8 cellular contexts compared by ENCODE assay signal in the genomic region with DNA sequence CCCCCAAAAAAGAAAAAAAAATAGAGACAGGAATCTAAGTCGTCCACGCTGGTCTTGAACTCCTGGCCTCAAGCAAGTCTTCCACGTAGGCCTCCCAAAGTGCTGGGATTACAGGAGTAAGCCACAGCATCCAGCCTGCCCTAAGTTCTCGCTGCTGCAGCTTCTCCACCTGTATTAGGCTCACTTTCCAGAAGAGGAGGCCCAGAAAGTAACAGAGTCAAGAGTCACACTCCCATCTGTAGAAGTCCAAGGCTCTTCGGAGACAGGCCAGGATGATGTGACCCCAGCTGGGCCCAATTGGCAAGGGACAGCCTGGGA. TPM values are rescaled to one million over a fixed set of nuclear protein-coding genes. Genes with fewer than 3 reads are reported as not detected.
A peak's percentile ranks its signal among the peaks of the same experiment; 100 is the strongest.
DNase-seq lines count a peak whose midpoint lies in the region; ATAC-seq and TF ChIP-seq lines count a peak whose summit lies in the region.

No MANE protein-coding gene starts in this region.

- no peaks in the 10 kb centered on the region; the same call in none of the 2 replicates for H3K27me3 Mint-ChIP-seq in HFFc6 (ENCODE audit: insufficient read depth)
- no peaks in the 10 kb centered on the region for H3K27me3 Mint-ChIP-seq in activated T-helper 1 cell treated with anti-CD3 and anti-CD28 coated beads, Interleukin-12 subunit alpha, Interleukin-12 subunit beta, Interleukin-2, Interleukin-4 antibody, amounts not matched to agents 30 ng/mL and 10 ng/mL and 1 ng/mL, durations not matched to agents 14 hours and 24 hours and 36 hours (ENCODE audit: insufficient read depth)

- H3K4me3 ChIP-seq in iPS-15b (ENCODE audit: low read depth, low read length), result peak overlapping the region; percentile 93

- no peaks in the 10 kb centered on the region for H3K27me3 ChIP-seq in iPS-15b (ENCODE audit: control insufficient read depth, insufficient read depth, low read length)

- TF ChIP-seq CTCF in HFFc6 (IDR thresholded peaks at IDR 0.05), result no peak

- H3K4me3 Mint-ChIP-seq in HFFc6, result peak overlapping the region; percentile 97
- peak overlapping the region; percentile 93 for H3K4me3 Mint-ChIP-seq in activated T-helper 1 cell treated with anti-CD3 and anti-CD28 coated beads, Interleukin-12 subunit alpha, Interleukin-12 subunit beta, Interleukin-2, Interleukin-4 antibody, amounts not matched to agents 30 ng/mL and 10 ng/mL and 1 ng/mL, durations not matched to agents 14 hours and 24 hours and 36 hours
- peak overlapping the region; percentile 90 for H3K4me3 Mint-ChIP-seq in stimulated activated effector memory CD8-positive, alpha-beta T cell treated with anti-CD3 and anti-CD28 coated beads, Interleukin-12 subunit alpha, Interleukin-12 subunit beta, amount 100 ng/mL, for 72 hours

- H3K9ac ChIP-seq in iPS-15b (ENCODE audit: low read depth, low read length), result peak overlapping the region; percentile 90

- no peak for ATAC-seq in stimulated activated effector memory CD8-positive, alpha-beta T cell treated with anti-CD3 and anti-CD28 coated beads, Interleukin-12 subunit alpha, Interleukin-12 subunit beta, amount 100 ng/mL, for 72 hours
- no peak for ATAC-seq in GM18519 (IDR thresholded peaks at IDR 0.05; ENCODE audit: low FRiP score, unreplicated experiment)

- H3K4me1 ChIP-seq in iPS-15b (ENCODE audit: control insufficient read depth, insufficient read depth, low read length), result peaks cover 18% of the 10 kb centered on the region

- no peaks in the 10 kb centered on the region for H3K9me3 ChIP-seq in iPS-15b (ENCODE audit: control insufficient read depth, insufficient read depth, low read length)

- H3K36me3 Mint-ChIP-seq in HFFc6 (ENCODE audit: low read depth), result no peaks in the 10 kb centered on the region
- peaks cover 11% of the 10 kb centered on the region for H3K36me3 Mint-ChIP-seq in activated T-helper 1 cell treated with anti-CD3 and anti-CD28 coated beads, Interleukin-12 subunit alpha, Interleukin-12 subunit beta, Interleukin-2, Interleukin-4 antibody, amounts not matched to agents 30 ng/mL and 10 ng/mL and 1 ng/mL, durations not matched to agents 14 hours and 24 hours and 36 hours (ENCODE audit: low read depth)
- H3K36me3 Mint-ChIP-seq in stimulated activated effector memory CD8-positive, alpha-beta T cell treated with anti-CD3 and anti-CD28 coated beads, Interleukin-12 subunit alpha, Interleukin-12 subunit beta, amount 100 ng/mL, for 72 hours, result no peaks in the 10 kb centered on the region

- H3K9me3 Mint-ChIP-seq in HFFc6, result no peaks in the 10 kb centered on the region
- no peaks in the 10 kb centered on the region for H3K9me3 Mint-ChIP-seq in activated T-helper 1 cell treated with anti-CD3 and anti-CD28 coated beads, Interleukin-12 subunit alpha, Interleukin-12 subunit beta, Interleukin-2, Interleukin-4 antibody, amounts not matched to agents 30 ng/mL and 10 ng/mL and 1 ng/mL, durations not matched to agents 14 hours and 24 hours and 36 hours
- H3K9me3 Mint-ChIP-seq in stimulated activated effector memory CD8-positive, alpha-beta T cell treated with anti-CD3 and anti-CD28 coated beads, Interleukin-12 subunit alpha, Interleukin-12 subunit beta, amount 100 ng/mL, for 72 hours, result no peaks in the 10 kb centered on the region

- no peak for DNase-seq in HFFc6
- DNase-seq in activated T-helper 1 cell treated with anti-CD3 and anti-CD28 coated beads, Interleukin-12 subunit alpha, Interleukin-12 subunit beta, Interleukin-2, Interleukin-4 antibody, amounts not matched to agents 30 ng/mL and 10 ng/mL and 1 ng/mL, durations not matched to agents 14 hours and 24 hours and 36 hours (ENCODE audit: low spot score), result no peak
- no peak for DNase-seq in stimulated activated effector memory CD8-positive, alpha-beta T cell treated with anti-CD3 and anti-CD28 coated beads, Interleukin-12 subunit alpha, Interleukin-12 subunit beta, amount 100 ng/mL, for 72 hours (ENCODE audit: low spot score in 2 of 2)
- DNase-seq in NCI-H128 (lab: John Stamatoyannopoulos, UW; ENCODE audit: unreplicated experiment), result no peak
- DNase-seq in hepatic stellate cell (ENCODE audit: low spot score), result no peak
- DNase-seq in NCI-H510A (lab: John Stamatoyannopoulos, UW), result no peak

- H3K36me3 ChIP-seq in iPS-15b (ENCODE audit: control insufficient read depth, insufficient read depth, low read length), result no peaks in the 10 kb centered on the region

- H3K27ac Mint-ChIP-seq in HFFc6, result peak overlapping the region; percentile 82
- H3K27ac Mint-ChIP-seq in activated T-helper 1 cell treated with anti-CD3 and anti-CD28 coated beads, Interleukin-12 subunit alpha, Interleukin-12 subunit beta, Interleukin-2, Interleukin-4 antibody, amounts not matched to agents 30 ng/mL and 10 ng/mL and 1 ng/mL, durations not matched to agents 14 hours and 24 hours and 36 hours, result peak overlapping the region; percentile 81
- peak overlapping the region; percentile 92 for H3K27ac Mint-ChIP-seq in stimulated activated effector memory CD8-positive, alpha-beta T cell treated with anti-CD3 and anti-CD28 coated beads, Interleukin-12 subunit alpha, Interleukin-12 subunit beta, amount 100 ng/mL, for 72 hours

- intact Hi-C loops in activated T-helper 1 cell treated with anti-CD3 and anti-CD28 coated beads, Interleukin-12 subunit alpha, Interleukin-12 subunit beta, Interleukin-2, Interleukin-4 antibody, amounts not matched to agents 30 ng/mL and 10 ng/mL and 1 ng/mL, durations not matched to agents 14 hours and 24 hours and 36 hours (cut with micrococcal nuclease), result no loop called here

- peaks cover 51% of the 10 kb centered on the region for H3K4me1 Mint-ChIP-seq in HFFc6 (ENCODE audit: low read depth)
- H3K4me1 Mint-ChIP-seq in activated T-helper 1 cell treated with anti-CD3 and anti-CD28 coated beads, Interleukin-12 subunit alpha, Interleukin-12 subunit beta, Interleukin-2, Interleukin-4 antibody, amounts not matched to agents 30 ng/mL and 10 ng/mL and 1 ng/mL, durations not matched to agents 14 hours and 24 hours and 36 hours (ENCODE audit: low read depth), result peaks cover 63% of the 10 kb centered on the region
- peaks cover 68% of the 10 kb centered on the region for H3K4me1 Mint-ChIP-seq in stimulated activated effector memory CD8-positive, alpha-beta T cell treated with anti-CD3 and anti-CD28 coated beads, Interleukin-12 subunit alpha, Interleukin-12 subunit beta, amount 100 ng/mL, for 72 hours

RNA-seq across cellular contexts. Expression of a gene that starts 1.8 kb away (rescaled TPM):
- total RNA-seq in HFFc6 (2021; fragmentation: NEBNext Ultra II Directional; extraction: Animal tissue kit (Norgen Biotek cat#: 25700)), result 10 to 100 TPM; 26.7 to 35.4 (median 29.3) TPM
- total RNA-seq in activated T-helper 1 cell treated with anti-CD3 and anti-CD28 coated beads, Interleukin-12 subunit alpha, Interleukin-12 subunit beta, Interleukin-2, Interleukin-4 antibody, amounts not matched to agents 30 ng/mL and 10 ng/mL and 1 ng/mL, durations not matched to agents 14 hours and 24 hours and 36 hours, result 39.8 and 43.4 TPM in 2 replicates

RNA-seq across cellular contexts. Expression of a gene that starts 41.3 kb away (rescaled TPM):
- total RNA-seq in HFFc6 (2021; fragmentation: NEBNext Ultra II Directional; extraction: Animal tissue kit (Norgen Biotek cat#: 25700)), result 10 to 100 TPM; 42.5 to 49.6 (median 47.1) TPM
- total RNA-seq in activated T-helper 1 cell treated with anti-CD3 and anti-CD28 coated beads, Interleukin-12 subunit alpha, Interleukin-12 subunit beta, Interleukin-2, Interleukin-4 antibody, amounts not matched to agents 30 ng/mL and 10 ng/mL and 1 ng/mL, durations not matched to agents 14 hours and 24 hours and 36 hours, result 62.6 and 70.2 TPM in 2 replicates

RNA-seq across cellular contexts. Expression of a gene that starts 48.4 kb away (rescaled TPM):
- total RNA-seq in HFFc6 (2021; fragmentation: NEBNext Ultra II Directional; extraction: Animal tissue kit (Norgen Biotek cat#: 25700)), result 1 to 10 TPM; 1.7 to 3.1 (median 2.1) TPM
- total RNA-seq in activated T-helper 1 cell treated with anti-CD3 and anti-CD28 coated beads, Interleukin-12 subunit alpha, Interleukin-12 subunit beta, Interleukin-2, Interleukin-4 antibody, amounts not matched to agents 30 ng/mL and 10 ng/mL and 1 ng/mL, durations not matched to agents 14 hours and 24 hours and 36 hours, result 1.1 and 1.2 TPM in 2 replicates
